In genomic region chr7:132137681-132138080, GRCh38 we compare ENCODE assay signal across 8 cellular contexts.
"Had no signal": no experiment of that assay in that cellular context is flagged by ENCODE, and none has a peak within 500 bp of the region (broad histone marks: within the 10 kb centered on the region; RNA-seq: fewer than 3 reads in every experiment).

No MANE protein-coding gene starts in this region.

- ATAC-seq: GM12878 had no signal

- H3K4me3 ChIP-seq: GM12878 had no signal

- DNase-seq: GDM1, GF-D8 had no signal

- FAIRE-seq: G401.6, GM12878, GM12891, GM12892, GM18507, GM19239 had no signal
